In the genomic region with DNA sequence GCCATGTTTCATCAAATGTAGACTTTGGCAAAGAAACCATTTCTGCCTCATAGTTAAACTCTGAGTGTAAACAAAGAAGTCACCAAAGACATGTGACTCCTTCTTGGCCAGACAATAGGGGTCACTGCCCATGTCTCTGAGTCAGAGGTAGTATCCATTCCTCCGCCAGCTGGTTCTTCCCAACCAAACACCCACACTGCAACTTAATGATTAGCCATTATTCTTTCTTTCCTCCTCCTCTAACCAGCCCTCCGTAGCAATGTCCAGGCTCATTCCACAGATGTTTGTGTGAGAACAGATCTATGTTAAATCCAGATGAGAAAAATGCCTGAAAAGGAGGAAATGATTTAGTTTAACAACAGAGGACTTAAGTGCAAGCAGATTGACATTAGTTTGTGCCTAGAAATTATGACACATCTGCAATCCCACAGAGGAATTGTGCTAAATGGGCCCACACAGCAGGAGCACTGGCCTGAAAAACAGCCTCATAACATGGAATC, we compare ENCODE assay signal across 10 cellular contexts.
DNase-seq lines count a peak whose midpoint lies in the region; ATAC-seq, FAIRE-seq and TF ChIP-seq lines count a peak whose summit lies in the region.
"Had no signal": no experiment of that assay in that cellular context is flagged by ENCODE, and none has a peak within 500 bp of the region (broad histone marks: within the 10 kb centered on the region; RNA-seq: fewer than 3 reads in every experiment).

No MANE protein-coding gene starts in this region.

- peak; percentile 94 for DNase-seq in AG20443 (ENCODE audit: low spot score)
- DNase-seq in RCC 7860 (ENCODE audit: low spot score): peak; percentile 95
- DNase-seq in fibroblast of mammary gland (ENCODE audit: low read depth): peak; percentile 98
- no peak for DNase-seq in activated CD4-positive, alpha-beta T cell treated with anti-CD3 and anti-CD28 coated beads, Interleukin-2, amount 50 U/mL, for 48 hours
- DNase-seq in NCI-H2029 (lab: John Stamatoyannopoulos, UW): no peak
- DNase-seq in dorsolateral prefrontal cortex: no peak
- DNase-seq: CD8-positive, alpha-beta T cell had no signal

- no peak for TF ChIP-seq CTCF in fibroblast of mammary gland (conservative IDR thresholded peaks at IDR 0.05; ENCODE audit: control insufficient read depth, insufficient read depth, low read depth, low read length)
- no peak for TF ChIP-seq CTCF in dorsolateral prefrontal cortex (IDR thresholded peaks at IDR 0.05 in 54 of 56, conservative IDR thresholded peaks at IDR 0.05 in 2 of 56; ENCODE audit: low read depth in 1 of 56, partially characterized antibody in 56 of 56)

- FAIRE-seq in RCC 7860 (lab: Jason Lieb, UNC): peak; percentile 99

- H3K27me3 ChIP-seq in neuron (ENCODE audit: insufficient read depth, low read length): no peaks in the 10 kb centered on the region
- H3K27me3 ChIP-seq in dorsolateral prefrontal cortex: peaks cover 0 to 4% (median 0%) of the 10 kb centered on the region in 45 donors

- H3K27ac ChIP-seq in dorsolateral prefrontal cortex: peak overlapping the region in 1 of 59 donors; percentile 29
- H3K27ac ChIP-seq: HL-60 had no signal

- H3K4me1 ChIP-seq in neuron (ENCODE audit: insufficient read depth, low read length): peaks cover 17% of the 10 kb centered on the region

- peak overlapping the region; percentile 13 for H2AFZ ChIP-seq in neuron (ENCODE audit: low read depth, low read length)

- no peak overlapping the region for H3K4me3 ChIP-seq in fibroblast of mammary gland (ENCODE audit: control insufficient read depth, low read depth, low read length)
- H3K4me3 ChIP-seq in neuron (ENCODE audit: low read length): no peak overlapping the region
- H3K4me3 ChIP-seq in dorsolateral prefrontal cortex: no peak overlapping the region

- H3K9me3 ChIP-seq in neuron (ENCODE audit: low read length): no peaks in the 10 kb centered on the region

- intact Hi-C loops in dorsolateral prefrontal cortex (cut with DNase I): no loop called here

- H3K36me3 ChIP-seq in neuron (ENCODE audit: insufficient read depth, low read length): no peaks in the 10 kb centered on the region

- no peak for ATAC-seq in HG02759 (IDR thresholded peaks at IDR 0.05; ENCODE audit: unreplicated experiment)
- ATAC-seq: CD8-positive, alpha-beta T cell had no signal

Comparison
In these comparisons a context has a peak if more than half of its experiments do, and no peak if none do; other contexts are left out.
1. DNase-seq: peak in AG20443 (single experiment), RCC 7860 (single experiment) and fibroblast of mammary gland (single experiment); none in activated CD4-positive, alpha-beta T cell treated with anti-CD3 and anti-CD28 coated beads, Interleukin-2, amount 50 U/mL, for 48 hours (0 of 2), NCI-H2029 (single experiment) and dorsolateral prefrontal cortex (0 of 10).